ENCODE assay signal across 1 cellular context in the genomic region with DNA sequence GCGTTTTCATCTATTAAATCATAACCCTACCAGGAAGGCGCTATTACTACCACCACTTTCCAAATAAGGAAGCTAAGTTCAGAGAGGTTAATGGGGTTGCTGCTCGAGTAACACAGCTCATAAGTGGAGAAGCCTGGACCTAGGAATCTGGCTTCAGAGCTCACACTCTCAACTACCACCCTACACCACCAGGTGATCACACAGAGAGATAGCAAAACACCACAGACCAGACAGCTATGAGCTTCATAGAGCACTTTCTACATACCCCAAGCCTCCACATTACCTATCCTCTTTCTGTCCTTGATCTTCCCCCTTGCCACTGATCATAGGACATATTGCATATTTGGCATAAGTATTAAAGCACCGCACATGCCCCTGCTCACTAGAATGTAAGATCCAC.
TF ChIP-seq lines count a peak whose summit lies in the region.

No MANE protein-coding gene starts in this region.

TF ChIP-seq in HepG2, 621 proteins besides CTCF, POLR2A, EP300 and RAD21 (continued from another document):
- TF ChIP-seq, protein P1, sequence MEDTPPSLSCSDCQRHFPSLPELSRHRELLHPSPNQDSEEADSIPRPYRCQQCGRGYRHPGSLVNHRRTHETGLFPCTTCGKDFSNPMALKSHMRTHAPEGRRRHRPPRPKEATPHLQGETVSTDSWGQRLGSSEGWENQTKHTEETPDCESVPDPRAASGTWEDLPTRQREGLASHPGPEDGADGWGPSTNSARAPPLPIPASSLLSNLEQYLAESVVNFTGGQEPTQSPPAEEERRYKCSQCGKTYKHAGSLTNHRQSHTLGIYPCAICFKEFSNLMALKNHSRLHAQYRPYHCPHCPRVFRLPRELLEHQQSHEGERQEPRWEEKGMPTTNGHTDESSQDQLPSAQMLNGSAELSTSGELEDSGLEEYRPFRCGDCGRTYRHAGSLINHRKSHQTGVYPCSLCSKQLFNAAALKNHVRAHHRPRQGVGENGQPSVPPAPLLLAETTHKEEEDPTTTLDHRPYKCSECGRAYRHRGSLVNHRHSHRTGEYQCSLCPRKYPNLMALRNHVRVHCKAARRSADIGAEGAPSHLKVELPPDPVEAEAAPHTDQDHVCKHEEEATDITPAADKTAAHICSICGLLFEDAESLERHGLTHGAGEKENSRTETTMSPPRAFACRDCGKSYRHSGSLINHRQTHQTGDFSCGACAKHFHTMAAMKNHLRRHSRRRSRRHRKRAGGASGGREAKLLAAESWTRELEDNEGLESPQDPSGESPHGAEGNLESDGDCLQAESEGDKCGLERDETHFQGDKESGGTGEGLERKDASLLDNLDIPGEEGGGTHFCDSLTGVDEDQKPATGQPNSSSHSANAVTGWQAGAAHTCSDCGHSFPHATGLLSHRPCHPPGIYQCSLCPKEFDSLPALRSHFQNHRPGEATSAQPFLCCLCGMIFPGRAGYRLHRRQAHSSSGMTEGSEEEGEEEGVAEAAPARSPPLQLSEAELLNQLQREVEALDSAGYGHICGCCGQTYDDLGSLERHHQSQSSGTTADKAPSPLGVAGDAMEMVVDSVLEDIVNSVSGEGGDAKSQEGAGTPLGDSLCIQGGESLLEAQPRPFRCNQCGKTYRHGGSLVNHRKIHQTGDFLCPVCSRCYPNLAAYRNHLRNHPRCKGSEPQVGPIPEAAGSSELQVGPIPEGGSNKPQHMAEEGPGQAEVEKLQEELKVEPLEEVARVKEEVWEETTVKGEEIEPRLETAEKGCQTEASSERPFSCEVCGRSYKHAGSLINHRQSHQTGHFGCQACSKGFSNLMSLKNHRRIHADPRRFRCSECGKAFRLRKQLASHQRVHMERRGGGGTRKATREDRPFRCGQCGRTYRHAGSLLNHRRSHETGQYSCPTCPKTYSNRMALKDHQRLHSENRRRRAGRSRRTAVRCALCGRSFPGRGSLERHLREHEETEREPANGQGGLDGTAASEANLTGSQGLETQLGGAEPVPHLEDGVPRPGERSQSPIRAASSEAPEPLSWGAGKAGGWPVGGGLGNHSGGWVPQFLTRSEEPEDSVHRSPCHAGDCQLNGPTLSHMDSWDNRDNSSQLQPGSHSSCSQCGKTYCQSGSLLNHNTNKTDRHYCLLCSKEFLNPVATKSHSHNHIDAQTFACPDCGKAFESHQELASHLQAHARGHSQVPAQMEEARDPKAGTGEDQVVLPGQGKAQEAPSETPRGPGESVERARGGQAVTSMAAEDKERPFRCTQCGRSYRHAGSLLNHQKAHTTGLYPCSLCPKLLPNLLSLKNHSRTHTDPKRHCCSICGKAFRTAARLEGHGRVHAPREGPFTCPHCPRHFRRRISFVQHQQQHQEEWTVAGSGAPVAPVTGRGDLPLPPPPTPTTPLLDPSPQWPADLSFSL (CRISPR knock-in tag; IDR thresholded peaks at IDR 0.05): no peak
- TF ChIP-seq ZNF589 (CRISPR knock-in tag; conservative IDR thresholded peaks at IDR 0.05): no peak
